In the genomic region with DNA sequence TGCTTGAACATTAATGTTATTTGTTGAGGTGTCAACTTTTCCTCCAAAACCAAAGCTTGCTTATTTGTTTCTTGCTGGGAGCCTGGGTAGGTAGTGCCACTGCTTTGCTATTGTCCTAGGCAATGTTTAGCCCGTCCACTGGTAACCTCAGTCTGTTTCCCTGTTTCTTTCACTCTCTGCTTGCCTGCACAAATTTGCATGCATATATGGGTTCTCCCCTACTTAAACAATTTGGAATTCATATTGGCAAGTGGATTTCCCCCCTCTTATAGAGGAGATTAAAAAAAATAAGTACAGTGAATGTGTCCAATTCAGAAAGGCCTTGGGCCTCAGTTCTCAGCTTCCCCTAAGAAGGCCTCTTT, we compare ENCODE assay signal across 11 cellular contexts. TPM values are rescaled to one million over a fixed set of nuclear protein-coding genes. Genes with fewer than 3 reads are reported as not detected.
DNase-seq lines count a peak whose midpoint lies in the region; ATAC-seq and TF ChIP-seq lines count a peak whose summit lies in the region.
"Had no signal": no experiment of that assay in that cellular context is flagged by ENCODE, and none has a peak within 500 bp of the region (broad histone marks: within the 10 kb centered on the region; RNA-seq: fewer than 3 reads in every experiment).

No MANE protein-coding gene starts in this region.

- no peak for TF ChIP-seq RAD21 in SK-N-SH (IDR thresholded peaks at IDR 0.05; ENCODE audit: low read length)

- TF ChIP-seq EP300 in SK-N-SH (IDR thresholded peaks at IDR 0.05; ENCODE audit: borderline replicate concordance in 1 of 2, low read depth in 1 of 2, low read length in 1 of 2) (no peak), tibial nerve (IDR thresholded peaks at IDR 0.05) (no peak)

- H3K4me3 Mint-ChIP-seq in neural progenitor cell = no peak overlapping the region
- H3K4me3 Mint-ChIP-seq: activated naive CD8-positive, alpha-beta T cell had no signal

- H2AFZ ChIP-seq in SK-N-SH (ENCODE audit: low read depth) = peak overlapping the region; percentile 80
- peak overlapping the region; percentile 89 for H2AFZ ChIP-seq in neural progenitor cell (replicated peaks)

- peaks cover 12 to 61% of the 10 kb centered on the region in 2 experiments; a peak in 3 of 4 replicates for H3K4me1 ChIP-seq in SK-N-SH (ENCODE audit: control insufficient read depth in 1 of 2, insufficient read depth in 2 of 2, low read depth in 1 of 2, low read length in 1 of 2)
- peaks cover 0 to 19% (median 10%) of the 10 kb centered on the region in 12 donors for H3K4me1 ChIP-seq in heart left ventricle
- peaks cover 37% of the 10 kb centered on the region for H3K4me1 ChIP-seq in neural progenitor cell
- H3K4me1 ChIP-seq in tibial nerve = peaks cover 0 to 40% (median 16%) of the 10 kb centered on the region in 4 donors

- H3K9ac ChIP-seq in SK-N-SH = peak overlapping the region; percentile 54
- no peak overlapping the region for H3K9ac ChIP-seq in neural progenitor cell

- peak overlapping the region; percentile 80 for H3K4me2 ChIP-seq in SK-N-SH
- peak overlapping the region; percentile 46 for H3K4me2 ChIP-seq in neural progenitor cell

- H3K27me3 Mint-ChIP-seq in neural progenitor cell (ENCODE audit: insufficient read depth, low read depth) = peaks cover 6% of the 10 kb centered on the region
- H3K27me3 Mint-ChIP-seq: activated naive CD8-positive, alpha-beta T cell had no signal

- peaks cover 5% of the 10 kb centered on the region for H3F3A ChIP-seq in SK-N-SH (replicated peaks; ENCODE audit: insufficient read depth)
- H3F3A ChIP-seq in neural progenitor cell (ENCODE audit: low read depth) = peaks cover 35% of the 10 kb centered on the region

- no peak overlapping the region for H3K27ac Mint-ChIP-seq in neural progenitor cell
- H3K27ac Mint-ChIP-seq: activated naive CD8-positive, alpha-beta T cell had no signal

- H3K27me3 ChIP-seq in SK-N-SH (ENCODE audit: insufficient read depth) (no peaks in the 10 kb centered on the region), heart left ventricle (no peaks in the 10 kb centered on the region), neural progenitor cell (no peaks in the 10 kb centered on the region), tibial nerve (no peaks in the 10 kb centered on the region)

- H4K20me1 ChIP-seq in SK-N-SH (ENCODE audit: insufficient read depth) = no peaks in the 10 kb centered on the region
- H4K20me1 ChIP-seq in neural progenitor cell (ENCODE audit: low read depth) = no peaks in the 10 kb centered on the region

- H3K9me2 ChIP-seq in SK-N-SH = no peaks in the 10 kb centered on the region

- no peak for ATAC-seq in heart left ventricle
- ATAC-seq: stimulated activated naive CD8-positive, alpha-beta T cell treated with anti-CD3 and anti-CD28 coated beads, Interleukin-15, Interleukin-2, amounts not matched to agents 100 U/mL and 50 U/mL, for 24 hours had no signal

- peaks cover 27% of the 10 kb centered on the region for H3K4me1 Mint-ChIP-seq in neural progenitor cell

- no peak for TF ChIP-seq CTCF in SK-N-SH (IDR thresholded peaks at IDR 0.05)
- TF ChIP-seq CTCF in heart left ventricle (IDR thresholded peaks at IDR 0.05) = no peak
- no peak for TF ChIP-seq CTCF in neural progenitor cell (IDR thresholded peaks at IDR 0.05)
- TF ChIP-seq CTCF in tibial nerve (IDR thresholded peaks at IDR 0.05) = no peak

- DNase-seq in SK-N-SH (no peak), heart left ventricle (no peak), neural progenitor cell (ENCODE audit: low spot score) (no peak), tibial nerve (ENCODE audit: low spot score in 2 of 2) (no peak), DMS 273 treated with DMSO at 0.1 percent for 48 hours (lab: John Stamatoyannopoulos, UW) (no peak), iPS-NIHi11 (ENCODE audit: low spot score) (no peak), posterior vena cava (ENCODE audit: low spot score) (no peak)
- DNase-seq: activated CD8-positive, alpha-beta memory T cell treated with anti-CD3 and anti-CD28 coated beads, Interleukin-2, amount 50 U/mL, for 48 hours; stimulated activated CD4-positive, alpha-beta T cell treated with anti-CD3 and anti-CD28 coated beads, Interleukin-4, amount 100 ng/mL, for 4 hours; stimulated activated naive CD8-positive, alpha-beta T cell treated with anti-CD3 and anti-CD28 coated beads, Interleukin-15, Interleukin-2, amounts not matched to agents 100 U/mL and 50 U/mL, for 24 hours had no signal

- intact Hi-C loops in heart left ventricle (cut with DNase I) (no loop called here), posterior vena cava (cut with DNase I) (no loop called here)

- CTCF ChIA-PET in SK-N-SH (lab: Yijun Ruan, JAX) = interaction anchor here (1.4 to 2.6 kb wide), 4 partner anchors 17 to 122 kb away, joined by 3 to 13 read pairs (median 8); no protein-coding TSS in a partner anchor

- H3K79me2 ChIP-seq in SK-N-SH (ENCODE audit: insufficient read depth) (no peaks in the 10 kb centered on the region), neural progenitor cell (ENCODE audit: low read depth) (no peaks in the 10 kb centered on the region)

- POLR2A ChIA-PET in SK-N-SH (lab: Yijun Ruan, JAX) = interaction anchor here (0.7 to 3.3 kb wide), 4 partner anchors 18 to 122 kb away, joined by 4 to 18 read pairs (median 4); partner anchors contain the start of gene BOC

- peak overlapping the region; percentile 80 to 95 for H3K27ac ChIP-seq in SK-N-SH (ENCODE audit: low read depth in 2 of 2, low read length in 1 of 2)
- peak overlapping the region in 11 of 12 donors; percentile 17 to 78 (median 59) for H3K27ac ChIP-seq in heart left ventricle
- peak overlapping the region; percentile 95 for H3K27ac ChIP-seq in neural progenitor cell
- H3K27ac ChIP-seq in tibial nerve = peak overlapping the region; percentile 6 to 91 (median 66)

- H3K9me3 ChIP-seq in SK-N-SH = no peaks in the 10 kb centered on the region
- H3K9me3 ChIP-seq in heart left ventricle = no peaks in the 10 kb centered on the region
- no peaks in the 10 kb centered on the region for H3K9me3 ChIP-seq in neural progenitor cell (ENCODE audit: low read depth)
- H3K9me3 ChIP-seq in tibial nerve = no peaks in the 10 kb centered on the region

- H3K36me3 ChIP-seq in SK-N-SH (replicated peaks in 1 of 2; ENCODE audit: control insufficient read depth in 1 of 2, insufficient read depth in 2 of 2, low read length in 1 of 2) = no peaks in the 10 kb centered on the region
- H3K36me3 ChIP-seq in heart left ventricle = no peaks in the 10 kb centered on the region
- H3K36me3 ChIP-seq in neural progenitor cell = no peaks in the 10 kb centered on the region
- no peaks in the 10 kb centered on the region for H3K36me3 ChIP-seq in tibial nerve

- no peak for TF ChIP-seq POLR2A in heart left ventricle (IDR thresholded peaks at IDR 0.05)
- no peak for TF ChIP-seq POLR2A in tibial nerve (IDR thresholded peaks at IDR 0.05)

- H3K9me3 Mint-ChIP-seq in neural progenitor cell = peaks cover 3% of the 10 kb centered on the region

- H3K36me3 Mint-ChIP-seq in neural progenitor cell = no peaks in the 10 kb centered on the region
- H3K36me3 Mint-ChIP-seq: activated naive CD8-positive, alpha-beta T cell had no signal

- WGBS in SK-N-SH (ENCODE audit: low lambda C conversion rate) = 81% methylated on average over 1 of the region's 1 CpG
- 88 to 96% (median 92%) methylated on average over 1 of the region's 1 CpG for WGBS in heart left ventricle, 4 donors
- whole genome bisulfite sequencing in tibial nerve, 2 donors = 68 to 82% methylated on average over 1 of the region's 1 CpG

- no peak overlapping the region for H3K4me3 ChIP-seq in SK-N-SH (ENCODE audit: low read depth in 2 of 2, low read length in 1 of 2)
- H3K4me3 ChIP-seq in heart left ventricle = no peak overlapping the region
- H3K4me3 ChIP-seq in neural progenitor cell = no peak overlapping the region
- H3K4me3 ChIP-seq in tibial nerve = no peak overlapping the region

TF ChIP-seq in SK-N-SH, 30 proteins besides CTCF, POLR2A, EP300 and RAD21 (continues in another document):
- TF ChIP-seq TCF12 (IDR thresholded peaks at IDR 0.05) = no peak
- no peak for TF ChIP-seq YY1 (IDR thresholded peaks at IDR 0.05; ENCODE audit: low read depth)
- no peak for TF ChIP-seq USF1 (IDR thresholded peaks at IDR 0.05; ENCODE audit: borderline replicate concordance, low read depth)
- TF ChIP-seq TEAD4 (IDR thresholded peaks at IDR 0.05; ENCODE audit: borderline replicate concordance, insufficient read depth) = no peak
- TF ChIP-seq CHD2 (IDR thresholded peaks at IDR 0.05; ENCODE audit: low read length, partially characterized antibody) = no peak

RNA-seq across cellular contexts. Expression of gene BOC, which starts 45.0 kb away (rescaled TPM):
- polyA plus RNA-seq in SK-N-SH (2012; rRNA removed) (5.8 and 6.6 TPM in 2 replicates), heart left ventricle (1 to 10 TPM; 1.9 to 2.0 TPM)
- 3.3 and 4.6 TPM in 2 replicates for polyA plus RNA-seq in SK-N-SH (2012; cell fraction: cytosol; rRNA removed)
- 9.4 and 11.2 TPM in 2 replicates for polyA plus RNA-seq in SK-N-SH (2012; cell fraction: nucleus; rRNA removed)
- total RNA-seq in heart left ventricle (10 to 100 TPM in 1 of 9 donors, 1 to 10 TPM in 8; 3.1 to 12.2 (median 6.0) TPM), neural progenitor cell (ENCODE audit: low replicate concordance) (35.2 and 57.3 TPM in 2 replicates), tibial nerve (10 to 100 TPM; 27.6 to 63.2 (median 48.1) TPM), posterior vena cava (10 to 100 TPM; 51.6 to 86.8 TPM)
